30 cellular contexts compared by ENCODE assay signal in genomic region chr1:28716336-28716735, GRCh38.
"Had no signal": no experiment of that assay in that cellular context is flagged by ENCODE, and none has a peak within 500 bp of the region (broad histone marks: within the 10 kb centered on the region; RNA-seq: fewer than 3 reads in every experiment).

No MANE protein-coding gene starts in this region.

- H3K9me3 ChIP-seq: adrenal gland, body of pancreas, breast epithelium, SJSA1, SK-N-SH had no signal

- H3K4me3 ChIP-seq: adrenal gland, body of pancreas, breast epithelium, SJSA1 had no signal

- ATAC-seq: activated CD8-positive, alpha-beta T cell treated with anti-CD3 and anti-CD28 coated beads for 36 hours; activated T-cell treated with anti-CD3 and anti-CD28 coated beads, Interleukin-2, amount 50 U/mL, for 72 hours; activated T-helper 17 cell treated with anti-CD3 and anti-CD28 coated beads, Interleukin-2, amount 50 U/mL, for 72 hours; body of pancreas; Panc1 had no signal

- H3K36me3 ChIP-seq: breast epithelium had no signal

- H3K27ac ChIP-seq: adrenal gland, body of pancreas, breast epithelium, KMS-11, SJSA1 had no signal

- H3K9ac ChIP-seq: KMS-11, SK-N-SH had no signal

- DNase-seq: activated CD4-positive, alpha-beta T cell treated with anti-CD3 and anti-CD28 coated beads, Interleukin-2, amount 10 ng/mL, durations not matched to agents 24 days and 14 days; activated CD4-positive, alpha-beta T cell treated with anti-CD3 and anti-CD28 coated beads, Interleukin-2, amount 50 U/mL, for 4 hours; activated CD8-positive, alpha-beta T cell treated with anti-CD3 and anti-CD28 coated beads for 36 hours; activated effector memory CD4-positive, alpha-beta T cell treated with anti-CD3 and anti-CD28 coated beads, Interleukin-2, amount 50 U/mL, for 16 hours; activated naive CD4-positive, alpha-beta T cell treated with Interleukin-2 at 50 U/mL for 16 hours; activated T-cell treated with anti-CD3 and anti-CD28 coated beads, Interleukin-2, amount 50 U/mL, for 1 hour; activated T-cell treated with anti-CD3 and anti-CD28 coated beads, Interleukin-2, amount 50 U/mL, for 72 hours; adrenal gland; body of pancreas; cerebellar nuclear complex; MM.1S; MV-4-11; NCI-H1092; NCI-H1436 treated with DMSO at 0.1 percent for 48 hours; NCI-H187 treated with DMSO at 0.1 percent for 48 hours; NCI-H2081 treated with DMSO at 0.1 percent for 48 hours; NCI-H226; NCI-H446 treated with DMSO at 0.1 percent for 48 hours; NCI-H524; NCI-H69; NCI-H82; SHP77 treated with DMSO at 0.1 percent for 48 hours; SK-N-SH had no signal

- H3K4me1 ChIP-seq: adrenal gland, body of pancreas, breast epithelium had no signal

- H3K4me2 ChIP-seq: KMS-11, SK-N-SH had no signal

- FAIRE-seq: astrocyte, TTC549 had no signal

- H3K27me3 ChIP-seq: adrenal gland, body of pancreas, breast epithelium, SJSA1 had no signal
